In genomic region chr2:133420748-133421147, GRCh38 we compare ENCODE assay signal across 29 cellular contexts.
DNase-seq lines count a peak whose midpoint lies in the region; ATAC-seq and TF ChIP-seq lines count a peak whose summit lies in the region.
"Had no signal": no experiment of that assay in that cellular context is flagged by ENCODE, and none has a peak within 500 bp of the region (broad histone marks: within the 10 kb centered on the region; RNA-seq: fewer than 3 reads in every experiment).

No MANE protein-coding gene starts in this region.

- POLR2A ChIA-PET in naive thymus-derived CD8-positive, alpha-beta T cell (lab: Charles Lee): no interaction called here

- H3K4me1 ChIP-seq in lower lobe of right lung (peaks cover 10% of the 10 kb centered on the region), upper lobe of right lung (no peaks in the 10 kb centered on the region), esophagus muscularis mucosa (peaks cover 0 to 8% (median 0%) of the 10 kb centered on the region in 4 donors)

- H3K27ac ChIP-seq in lower lobe of right lung (peak overlapping the region; percentile 26), upper lobe of right lung (no peak overlapping the region), esophagus muscularis mucosa (replicated peaks in 1 of 4) (no peak overlapping the region)
- H3K27ac ChIP-seq: 22Rv1, esophagus squamous epithelium, SK-N-MC, thoracic aorta had no signal

- TF ChIP-seq CTCF in brain (conservative IDR thresholded peaks at IDR 0.05): no peak
- no peak for TF ChIP-seq CTCF in lower lobe of right lung (IDR thresholded peaks at IDR 0.05)
- no peak for TF ChIP-seq CTCF in upper lobe of right lung (IDR thresholded peaks at IDR 0.05)
- no peak for TF ChIP-seq CTCF in esophagus muscularis mucosa (IDR thresholded peaks at IDR 0.05)

- no peaks in the 10 kb centered on the region for H3K36me3 Mint-ChIP-seq in brain
- no peaks in the 10 kb centered on the region for H3K36me3 Mint-ChIP-seq in naive thymus-derived CD8-positive, alpha-beta T cell
- H3K36me3 Mint-ChIP-seq: activated CD8-positive, alpha-beta memory T cell treated with anti-CD3 and anti-CD28 coated beads, Interleukin-2, amount 10 ng/mL, durations not matched to agents 7 days and 5 days; memory B cell had no signal

- H3K9me3 Mint-ChIP-seq in brain: no peaks in the 10 kb centered on the region
- H3K9me3 Mint-ChIP-seq in naive thymus-derived CD8-positive, alpha-beta T cell: no peaks in the 10 kb centered on the region
- H3K9me3 Mint-ChIP-seq: dendritic cell treated with granulocyte-macrophage colony-stimulating factor and Interleukin-4, amounts not matched to agents 40 ng/mL and 50 ng/mL, for 4 days; endodermal cell; memory B cell; stimulated activated naive CD8-positive, alpha-beta T cell treated with anti-CD3 and anti-CD28 coated beads, Interleukin-15, Interleukin-2, amounts not matched to agents 100 ng/mL and 50 ng/mL, for 24 hours had no signal

- TF ChIP-seq POLR2A in esophagus muscularis mucosa (IDR thresholded peaks at IDR 0.05; ENCODE audit: low read depth): no peak

- H3K4me3 ChIP-seq in lower lobe of right lung (peak overlapping the region; percentile 23), upper lobe of right lung (peak overlapping the region; percentile 24), esophagus muscularis mucosa (no peak overlapping the region)
- H3K4me3 ChIP-seq: esophagus squamous epithelium, HAP-1, heart right ventricle, SK-N-MC, thoracic aorta had no signal

- H3K9me3 ChIP-seq in lower lobe of right lung (no peaks in the 10 kb centered on the region), upper lobe of right lung (no peaks in the 10 kb centered on the region), esophagus muscularis mucosa (no peaks in the 10 kb centered on the region)
- H3K9me3 ChIP-seq: esophagus squamous epithelium, HAP-1, heart right ventricle, thoracic aorta had no signal

- no peaks in the 10 kb centered on the region for H3K27me3 Mint-ChIP-seq in brain
- H3K27me3 Mint-ChIP-seq in naive thymus-derived CD8-positive, alpha-beta T cell: peaks cover 0 to 13% (median 0%) of the 10 kb centered on the region in 5 donors
- H3K27me3 Mint-ChIP-seq: activated CD8-positive, alpha-beta memory T cell treated with anti-CD3 and anti-CD28 coated beads, Interleukin-2, amount 10 ng/mL, durations not matched to agents 7 days and 5 days; central memory CD8-positive, alpha-beta T cell; dendritic cell treated with granulocyte-macrophage colony-stimulating factor and Interleukin-4, amounts not matched to agents 40 ng/mL and 50 ng/mL, for 4 days; memory B cell; stimulated activated naive CD8-positive, alpha-beta T cell treated with anti-CD3 and anti-CD28 coated beads, Interleukin-15, Interleukin-2, amounts not matched to agents 100 ng/mL and 50 ng/mL, for 24 hours had no signal

- WGBS in esophagus muscularis mucosa: 82% methylated on average over 6 of the region's 6 CpGs

- no peak for TF ChIP-seq EP300 in esophagus muscularis mucosa (IDR thresholded peaks at IDR 0.05)

- DNase-seq in DMS53 (lab: John Stamatoyannopoulos, UW) (peak; percentile 5), DMS53 treated with DMSO at 0.1 percent for 48 hours (lab: John Stamatoyannopoulos, UW; ENCODE audit: unreplicated experiment) (no peak), lower lobe of right lung (no peak), upper lobe of right lung (no peak), esophagus muscularis mucosa (ENCODE audit: extremely low spot score) (no peak)
- no peak for DNase-seq in naive thymus-derived CD8-positive, alpha-beta T cell
- DNase-seq: activated CD4-positive, alpha-beta T cell treated with anti-CD3 and anti-CD28 coated beads, Interleukin-2, amount 50 U/mL, for 1 hour; activated CD4-positive, CD25-positive, alpha-beta regulatory T cell; activated CD8-positive, alpha-beta memory T cell treated with anti-CD3 and anti-CD28 coated beads, Interleukin-2, amount 10 ng/mL, durations not matched to agents 7 days and 5 days; activated T-cell treated with anti-CD3 and anti-CD28 coated beads, Interleukin-2, amount 50 U/mL, for 4 hours; esophagus squamous epithelium; foreskin melanocyte; kidney glomerular epithelial cell; NCI-H146; OCI-M1; right cardiac atrium; stimulated activated CD8-positive, alpha-beta memory T cell treated with anti-CD3 and anti-CD28 coated beads, Interleukin-4, amount 100 ng/mL, for 48 hours had no signal

- H3K4me3 Mint-ChIP-seq in brain: no peak overlapping the region
- no peak overlapping the region for H3K4me3 Mint-ChIP-seq in naive thymus-derived CD8-positive, alpha-beta T cell
- H3K4me3 Mint-ChIP-seq: activated CD8-positive, alpha-beta memory T cell treated with anti-CD3 and anti-CD28 coated beads, Interleukin-2, amount 10 ng/mL, durations not matched to agents 7 days and 5 days; activated T-cell treated with anti-CD3 and anti-CD28 coated beads, Interleukin-2, amount 50 U/mL, for 4 hours; central memory CD8-positive, alpha-beta T cell; dendritic cell treated with granulocyte-macrophage colony-stimulating factor and Interleukin-4, amounts not matched to agents 40 ng/mL and 50 ng/mL, for 4 days; endodermal cell; memory B cell; stimulated activated naive CD8-positive, alpha-beta T cell treated with anti-CD3 and anti-CD28 coated beads, Interleukin-15, Interleukin-2, amounts not matched to agents 100 ng/mL and 50 ng/mL, for 24 hours had no signal

- peaks cover 81% of the 10 kb centered on the region for H3K4me1 Mint-ChIP-seq in brain
- H3K4me1 Mint-ChIP-seq in naive thymus-derived CD8-positive, alpha-beta T cell: peaks cover 0 to 2% (median 0%) of the 10 kb centered on the region in 4 donors
- H3K4me1 Mint-ChIP-seq: activated CD8-positive, alpha-beta memory T cell treated with anti-CD3 and anti-CD28 coated beads, Interleukin-2, amount 10 ng/mL, durations not matched to agents 7 days and 5 days; central memory CD8-positive, alpha-beta T cell; memory B cell had no signal

- ATAC-seq in lower lobe of right lung: no peak
- ATAC-seq in upper lobe of right lung: no peak
- ATAC-seq in naive thymus-derived CD8-positive, alpha-beta T cell: no peak
- ATAC-seq in GM18867 (IDR thresholded peaks at IDR 0.05; ENCODE audit: unreplicated experiment): no peak
- ATAC-seq: activated CD8-positive, alpha-beta memory T cell treated with anti-CD3 and anti-CD28 coated beads, Interleukin-2, amount 10 ng/mL, durations not matched to agents 7 days and 5 days; activated T-cell treated with anti-CD3 and anti-CD28 coated beads, Interleukin-2, amount 50 U/mL, for 4 hours had no signal

- intact Hi-C loops in lower lobe of right lung (cut with DNase I) (no loop called here), upper lobe of right lung (cut with DNase I) (no loop called here), esophagus muscularis mucosa (cut with DNase I) (no loop called here)

- H3K36me3 ChIP-seq in lower lobe of right lung (no peaks in the 10 kb centered on the region), upper lobe of right lung (no peaks in the 10 kb centered on the region), esophagus muscularis mucosa (no peaks in the 10 kb centered on the region)
- H3K36me3 ChIP-seq: esophagus squamous epithelium, HAP-1, heart right ventricle, thoracic aorta had no signal

- no peaks in the 10 kb centered on the region for H3K27me3 ChIP-seq in lower lobe of right lung (ENCODE audit: low read depth)
- H3K27me3 ChIP-seq in upper lobe of right lung: no peaks in the 10 kb centered on the region
- H3K27me3 ChIP-seq in esophagus muscularis mucosa: no peaks in the 10 kb centered on the region
- H3K27me3 ChIP-seq: esophagus squamous epithelium, heart right ventricle had no signal

- peak overlapping the region in 3 of 5 experiments; percentile 77 to 91 (median 87) for H3K27ac Mint-ChIP-seq in brain
- H3K27ac Mint-ChIP-seq in naive thymus-derived CD8-positive, alpha-beta T cell: no peak overlapping the region
- H3K27ac Mint-ChIP-seq: activated CD8-positive, alpha-beta memory T cell treated with anti-CD3 and anti-CD28 coated beads, Interleukin-2, amount 10 ng/mL, durations not matched to agents 7 days and 5 days; dendritic cell treated with granulocyte-macrophage colony-stimulating factor and Interleukin-4, amounts not matched to agents 40 ng/mL and 50 ng/mL, for 4 days; memory B cell; stimulated activated naive CD8-positive, alpha-beta T cell treated with anti-CD3 and anti-CD28 coated beads, Interleukin-15, Interleukin-2, amounts not matched to agents 100 ng/mL and 50 ng/mL, for 24 hours had no signal

Comparison
In these comparisons a context has a peak if more than half of its experiments do, and no peak if none do; other contexts are left out.
1. H3K27ac Mint-ChIP-seq: peak in brain (3 of 5); none in naive thymus-derived CD8-positive, alpha-beta T cell (0 of 10).
2. H3K4me3 ChIP-seq: peak in lower lobe of right lung (single experiment) and upper lobe of right lung (single experiment); none in esophagus muscularis mucosa (0 of 4).